In genomic region chr15:58564967-58565366, GRCh38 we compare ENCODE assay signal across 14 cellular contexts.
DNase-seq lines count a peak whose midpoint lies in the region; ATAC-seq and TF ChIP-seq lines count a peak whose summit lies in the region.
"Had no signal": no experiment of that assay in that cellular context is flagged by ENCODE, and none has a peak within 500 bp of the region (broad histone marks: within the 10 kb centered on the region; RNA-seq: fewer than 3 reads in every experiment).

No MANE protein-coding gene starts in this region.

- H3K9me3 Mint-ChIP-seq in nephron progenitor cell: peaks cover under 1% of the 10 kb centered on the region
- H3K9me3 Mint-ChIP-seq: H9 had no signal

- DNase-seq in DMS 273 treated with DMSO at 0.1 percent for 48 hours (lab: John Stamatoyannopoulos, UW): peak; percentile 87
- DNase-seq in NCI-H1694 treated with DMSO at 0.1 percent for 48 hours (lab: John Stamatoyannopoulos, UW): peak; percentile 26
- DNase-seq in SK-N-DZ (ENCODE audit: low spot score): peak; percentile 41
- DNase-seq in nephron progenitor cell: no peak
- DNase-seq in hippocampal formation (lab: John Stamatoyannopoulos, UW): no peak
- no peak for DNase-seq in putamen (ENCODE audit: low spot score)
- DNase-seq: DMS53, H9, NCI-H1436 treated with DMSO at 0.1 percent for 48 hours, NCI-H446 treated with DMSO at 0.1 percent for 48 hours, PC-3, T-helper 17 cell had no signal

- TF ChIP-seq CTCF in nephron progenitor cell (IDR thresholded peaks at IDR 0.05): no peak

- no peaks in the 10 kb centered on the region for H3K36me3 Mint-ChIP-seq in nephron progenitor cell (ENCODE audit: low read depth)
- H3K36me3 Mint-ChIP-seq: IgD-negative memory B cell had no signal

- H3K4me3 Mint-ChIP-seq in nephron progenitor cell: no peak overlapping the region
- H3K4me3 Mint-ChIP-seq: H9, IgD-negative memory B cell, T-helper 17 cell had no signal

- H3K27ac Mint-ChIP-seq in nephron progenitor cell: peak overlapping the region; percentile 64
- H3K27ac Mint-ChIP-seq: H9, T-helper 17 cell had no signal

- peaks cover 13% of the 10 kb centered on the region for H3K4me1 Mint-ChIP-seq in nephron progenitor cell
- H3K4me1 Mint-ChIP-seq: IgD-negative memory B cell had no signal

- peaks cover 7% of the 10 kb centered on the region for H3K27me3 Mint-ChIP-seq in nephron progenitor cell (ENCODE audit: low read depth, poor library complexity)
- H3K27me3 Mint-ChIP-seq: T-helper 17 cell had no signal

- no peak for ATAC-seq in GM18519 (IDR thresholded peaks at IDR 0.05; ENCODE audit: low FRiP score, unreplicated experiment)
- ATAC-seq: PC-3, T-helper 17 cell had no signal

Comparison
In these comparisons a context has a peak if more than half of its experiments do, and no peak if none do; other contexts are left out.
1. DNase-seq: peak in DMS 273 treated with DMSO at 0.1 percent for 48 hours (single experiment), NCI-H1694 treated with DMSO at 0.1 percent for 48 hours (single experiment) and SK-N-DZ (single experiment); none in nephron progenitor cell (single experiment), hippocampal formation (0 of 2) and putamen (single experiment).